In the genomic region with DNA sequence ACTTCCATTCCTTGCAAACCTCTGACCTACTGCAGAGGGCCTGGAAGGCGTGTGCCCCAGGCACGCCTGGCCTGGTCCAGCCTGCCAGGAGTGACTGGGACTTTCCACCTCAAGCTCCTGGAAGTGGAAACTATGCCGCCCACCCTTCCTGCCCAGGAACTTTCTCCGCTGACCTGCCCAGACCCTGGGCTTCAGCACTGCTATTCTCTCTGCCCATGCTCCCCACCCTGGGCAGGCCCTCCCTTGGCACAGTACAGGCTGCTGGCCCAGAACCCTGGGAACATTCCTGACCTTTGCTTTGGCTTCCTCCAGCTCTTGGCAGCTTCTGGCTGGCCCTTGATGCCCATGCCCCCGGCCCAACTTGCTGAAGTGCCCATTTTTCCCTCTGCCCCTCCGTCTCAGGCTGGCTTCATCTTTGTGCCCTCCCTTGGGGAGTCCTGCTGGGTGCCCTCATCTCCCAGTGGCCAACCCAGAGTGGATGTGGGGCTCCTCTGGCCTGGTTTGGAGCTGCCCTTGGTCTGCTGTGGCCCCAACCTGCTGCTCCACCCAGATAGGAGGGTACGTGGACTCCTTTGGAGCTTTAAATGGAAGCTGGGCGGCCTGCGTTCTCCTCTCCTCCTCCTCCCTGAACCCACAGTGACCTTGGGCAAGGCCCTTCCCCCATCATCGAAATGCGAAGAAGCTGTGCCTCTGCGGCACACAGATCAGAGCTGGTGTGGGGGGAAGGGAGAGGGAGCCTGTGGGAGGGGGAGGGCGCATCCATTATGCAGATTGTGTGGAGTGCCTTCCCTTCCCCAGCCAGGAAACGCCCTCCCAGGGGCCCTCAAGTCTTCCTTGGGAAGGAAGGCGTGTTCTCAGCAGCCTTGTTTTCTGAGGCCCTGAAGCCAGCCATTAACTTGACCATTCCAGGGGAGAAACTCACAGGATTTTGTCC, we compare ENCODE assay signal across 8 cellular contexts. TPM values are rescaled to one million over a fixed set of nuclear protein-coding genes. Genes with fewer than 3 reads are reported as not detected.
DNase-seq lines count a peak whose midpoint lies in the region; ATAC-seq and TF ChIP-seq lines count a peak whose summit lies in the region.
"Had no signal": no experiment of that assay in that cellular context is flagged by ENCODE, and none has a peak within 500 bp of the region (broad histone marks: within the 10 kb centered on the region; RNA-seq: fewer than 3 reads in every experiment).

No MANE protein-coding gene starts in this region.

- H3K4me1 ChIP-seq in urinary bladder (ENCODE audit: insufficient read depth), result no peaks in the 10 kb centered on the region

- H3K4me3 ChIP-seq in urinary bladder (ENCODE audit: low read depth, low read length), result peak overlapping the region; percentile 2

- ATAC-seq in GM19395 (IDR thresholded peaks at IDR 0.05; ENCODE audit: unreplicated experiment), result no peak
- ATAC-seq in HG03159 (IDR thresholded peaks at IDR 0.05; ENCODE audit: unreplicated experiment), result no peak
- no peak for ATAC-seq in GM19397 (IDR thresholded peaks at IDR 0.05; ENCODE audit: unreplicated experiment)

- H3K36me3 Mint-ChIP-seq in glutamatergic neuron (ENCODE audit: unreplicated experiment), result peaks cover 12% of the 10 kb centered on the region
- H3K36me3 Mint-ChIP-seq in nephron (ENCODE audit: low read depth), result peaks cover 9% of the 10 kb centered on the region

- H3K27ac ChIP-seq in urinary bladder (ENCODE audit: low read depth), result peak overlapping the region; percentile 92

- peaks cover 13% of the 10 kb centered on the region for H3K9me3 Mint-ChIP-seq in glutamatergic neuron (ENCODE audit: unreplicated experiment)
- H3K9me3 Mint-ChIP-seq in nephron, result peaks cover 20% of the 10 kb centered on the region

- WGBS in urinary bladder, result 51% methylated on average over 15 of the region's 15 CpGs

- H3K4me1 Mint-ChIP-seq in glutamatergic neuron (ENCODE audit: low read depth, unreplicated experiment), result peaks cover 17% of the 10 kb centered on the region
- H3K4me1 Mint-ChIP-seq in nephron, result peaks cover 38% of the 10 kb centered on the region
- H3K4me1 Mint-ChIP-seq: activated B cell treated with CpG ODN at 0.5 μM for 24 hours had no signal

- H3K27ac Mint-ChIP-seq in glutamatergic neuron (ENCODE audit: unreplicated experiment) (peak overlapping the region; percentile 94), nephron (peak overlapping the region; percentile 96 to 98 (median 98))
- H3K27ac Mint-ChIP-seq: activated B cell treated with CpG ODN at 0.5 μM for 24 hours had no signal

- TF ChIP-seq CTCF in glutamatergic neuron (IDR thresholded peaks at IDR 0.05; ENCODE audit: partially characterized antibody, unreplicated experiment) (no peak), nephron (IDR thresholded peaks at IDR 0.05; ENCODE audit: unreplicated experiment in 3 of 3) (no peak)

- H3K27me3 Mint-ChIP-seq in glutamatergic neuron (ENCODE audit: unreplicated experiment), result peaks cover 15% of the 10 kb centered on the region
- H3K27me3 Mint-ChIP-seq in nephron (ENCODE audit: low read depth), result peaks cover 3% of the 10 kb centered on the region
- H3K27me3 Mint-ChIP-seq: activated B cell treated with CpG ODN at 0.5 μM for 24 hours had no signal

- H3K36me3 ChIP-seq in urinary bladder (ENCODE audit: insufficient read depth), result no peaks in the 10 kb centered on the region

- H3K4me3 Mint-ChIP-seq in glutamatergic neuron (ENCODE audit: unreplicated experiment) (peak overlapping the region; percentile 73), nephron (peak overlapping the region; percentile 50 to 74 (median 53))
- H3K4me3 Mint-ChIP-seq: activated B cell treated with CpG ODN at 0.5 μM for 24 hours had no signal

- peak; percentile 80 for DNase-seq in UCSD-AML1 (lab: John Stamatoyannopoulos, UW; ENCODE audit: unreplicated experiment)
- peak; percentile 85 for DNase-seq in glutamatergic neuron
- DNase-seq: activated B cell treated with CpG ODN at 0.5 μM for 24 hours had no signal

RNA-seq across cellular contexts. Expression of a gene that starts 3.4 kb away (rescaled TPM):
- total RNA-seq in glutamatergic neuron (ENCODE audit: unreplicated experiment) (5.4 TPM), urinary bladder (49.0 TPM)
- polyA plus RNA-seq in urinary bladder, result 40.8 TPM

RNA-seq across cellular contexts. Expression of a gene that starts 4.4 kb away (rescaled TPM):
- total RNA-seq in glutamatergic neuron (ENCODE audit: unreplicated experiment) (431 TPM), urinary bladder (69.2 TPM)
- 197 TPM for polyA plus RNA-seq in urinary bladder
- total RNA-seq: activated B cell treated with CpG ODN at 0.5 μM for 24 hours had no signal

RNA-seq across cellular contexts. Expression of a gene that starts 14.3 kb away (rescaled TPM):
- not detected for total RNA-seq in glutamatergic neuron (ENCODE audit: unreplicated experiment)
- 112 TPM for total RNA-seq in urinary bladder
- 404 TPM for polyA plus RNA-seq in urinary bladder

Comparison
In these comparisons a context has a peak if more than half of its experiments do, and no peak if none do; other contexts are left out.
1. RNA of a gene that starts 14.3 kb away (total RNA-seq): 112 TPM in urinary bladder (single experiment); not detected in glutamatergic neuron (single experiment); every median in the first group is over 10 times any median in the second.